Comparison of ENCODE assay signal across 1 cellular context in genomic region chr20:63657260-63657936, GRCh38.
TF ChIP-seq lines count a peak whose summit lies in the region.

No MANE protein-coding gene starts in this region.

TF ChIP-seq in HCT116, 20 proteins besides CTCF, POLR2A, EP300 and RAD21 (continued from another document):
- TF ChIP-seq REST (IDR thresholded peaks at IDR 0.05; ENCODE audit: low read depth) (no peak), CBX3 (IDR thresholded peaks at IDR 0.05; ENCODE audit: low read depth) (no peak), EZH2phosphoT487 (IDR thresholded peaks at IDR 0.05; ENCODE audit: borderline replicate concordance) (no peak)
